ENCODE assay signal across 9 cellular contexts in the genomic region with DNA sequence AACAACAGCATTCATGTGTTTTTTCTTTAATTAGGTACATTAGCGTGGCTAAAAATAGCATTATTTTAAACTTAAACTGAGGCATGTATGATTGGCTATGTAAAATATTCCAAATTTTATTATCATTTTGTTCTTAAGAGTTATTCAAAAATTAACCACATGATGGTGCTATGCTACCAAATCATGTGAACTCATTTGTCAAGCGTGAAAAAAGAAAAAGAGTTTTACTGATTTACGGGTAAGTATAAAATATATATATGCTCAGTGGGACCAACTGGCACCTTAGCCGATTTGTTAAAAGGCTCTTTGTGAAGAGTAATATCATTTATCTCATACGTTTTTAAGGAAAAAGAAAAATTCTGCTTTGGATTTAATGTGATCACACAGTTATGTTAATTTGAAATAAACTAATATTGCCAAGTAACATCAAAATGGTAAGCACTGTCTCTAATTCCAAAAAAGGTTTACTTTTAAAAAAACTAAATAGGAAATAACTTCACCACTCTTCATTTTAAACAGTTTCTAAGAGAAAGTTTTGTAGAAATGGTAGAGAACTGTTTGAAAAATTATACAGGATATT.
DNase-seq lines count a peak whose midpoint lies in the region; ATAC-seq, FAIRE-seq and TF ChIP-seq lines count a peak whose summit lies in the region.
"Had no signal": no experiment of that assay in that cellular context is flagged by ENCODE, and none has a peak within 500 bp of the region (broad histone marks: within the 10 kb centered on the region; RNA-seq: fewer than 3 reads in every experiment).

No MANE protein-coding gene starts in this region.

- no peak for DNase-seq in heart right ventricle
- no peak for DNase-seq in right cardiac atrium
- peak; percentile 43 for DNase-seq in NCI-H460 (ENCODE audit: extremely low read depth, low read depth)
- no peak for DNase-seq in epithelial cell of proximal tubule (ENCODE audit: low read depth)
- DNase-seq in urothelium cell line (ENCODE audit: low spot score): no peak
- DNase-seq: activated B cell treated with CpG ODN at 0.5 μM for 24 hours had no signal

- WGBS in heart right ventricle, 2 donors: 22 to 35% methylated on average over 5 of the region's 5 CpGs
- WGBS in right cardiac atrium: 18% methylated on average over 5 of the region's 5 CpGs

- FAIRE-seq in urothelium cell line (lab: Jason Lieb, UNC): no peak

- peak in 8 of 9 donors; percentile 6 to 59 (median 40) for TF ChIP-seq CTCF in heart right ventricle (IDR thresholded peaks at IDR 0.05)
- peak; percentile 48 for TF ChIP-seq CTCF in epithelial cell of proximal tubule (conservative IDR thresholded peaks at IDR 0.05; ENCODE audit: low read depth, low read length)

- no peaks in the 10 kb centered on the region for H3K9me3 ChIP-seq in heart right ventricle
- no peaks in the 10 kb centered on the region for H3K9me3 ChIP-seq in right cardiac atrium (ENCODE audit: control insufficient read depth, low read length)

- no peak overlapping the region for H3K4me3 ChIP-seq in heart right ventricle
- no peak overlapping the region for H3K4me3 ChIP-seq in right cardiac atrium (ENCODE audit: low read length)
- no peak overlapping the region for H3K4me3 ChIP-seq in epithelial cell of proximal tubule (ENCODE audit: low read depth, low read length)

- no peak overlapping the region for H3K27ac ChIP-seq in heart right ventricle
- no peak overlapping the region for H3K27ac ChIP-seq in right cardiac atrium (ENCODE audit: low read length)

- H3K4me1 ChIP-seq in heart right ventricle (peaks cover 0 to 3% (median 0%) of the 10 kb centered on the region in 9 donors), right cardiac atrium (ENCODE audit: control insufficient read depth, insufficient read depth, low read length) (no peaks in the 10 kb centered on the region)

- no peaks in the 10 kb centered on the region for H3K36me3 ChIP-seq in heart right ventricle

- intact Hi-C loops in heart right ventricle (cut with DNase I): no loop called here
- intact Hi-C loops in right cardiac atrium (cut with DNase I): no loop called here

- H3K27me3 ChIP-seq in heart right ventricle (no peaks in the 10 kb centered on the region), right cardiac atrium (ENCODE audit: control insufficient read depth, insufficient read depth) (no peaks in the 10 kb centered on the region)

- ATAC-seq in heart right ventricle (no peak), right cardiac atrium (no peak), GM21423 (IDR thresholded peaks at IDR 0.05; ENCODE audit: unreplicated experiment) (no peak), HG02884 (IDR thresholded peaks at IDR 0.05; ENCODE audit: unreplicated experiment) (no peak), GM18907 (IDR thresholded peaks at IDR 0.05; ENCODE audit: unreplicated experiment) (no peak)
